1 cellular context compared by ENCODE assay signal in the genomic region with DNA sequence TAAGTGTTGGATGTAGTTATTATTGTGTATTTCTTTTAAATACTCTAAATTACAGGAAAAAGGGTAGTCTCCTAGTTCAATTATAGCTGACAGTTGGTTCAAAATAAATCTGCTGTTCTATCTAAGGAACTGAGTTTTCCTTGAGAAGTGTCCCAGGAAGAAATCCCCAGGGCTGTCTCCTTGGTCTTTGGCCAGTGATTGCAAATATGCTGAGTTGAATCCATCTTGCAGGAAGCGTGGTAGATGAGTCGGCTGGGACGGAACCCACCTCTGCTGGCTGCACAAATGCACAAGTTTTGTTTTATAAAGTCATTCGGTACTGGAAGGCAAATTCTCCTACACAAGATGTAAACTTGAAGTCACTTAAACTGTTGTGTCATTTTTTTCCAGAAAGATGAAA.
TF ChIP-seq lines count a peak whose summit lies in the region.

No MANE protein-coding gene starts in this region.

TF ChIP-seq in GM23338, 12 proteins besides CTCF, POLR2A, EP300 and RAD21 (continued from another document):
- TF ChIP-seq ETS1 (IDR thresholded peaks at IDR 0.05) (no peak), EZH2 (IDR thresholded peaks at IDR 0.05; ENCODE audit: low read depth, unreplicated experiment) (no peak)
- TF ChIP-seq, protein P1, sequence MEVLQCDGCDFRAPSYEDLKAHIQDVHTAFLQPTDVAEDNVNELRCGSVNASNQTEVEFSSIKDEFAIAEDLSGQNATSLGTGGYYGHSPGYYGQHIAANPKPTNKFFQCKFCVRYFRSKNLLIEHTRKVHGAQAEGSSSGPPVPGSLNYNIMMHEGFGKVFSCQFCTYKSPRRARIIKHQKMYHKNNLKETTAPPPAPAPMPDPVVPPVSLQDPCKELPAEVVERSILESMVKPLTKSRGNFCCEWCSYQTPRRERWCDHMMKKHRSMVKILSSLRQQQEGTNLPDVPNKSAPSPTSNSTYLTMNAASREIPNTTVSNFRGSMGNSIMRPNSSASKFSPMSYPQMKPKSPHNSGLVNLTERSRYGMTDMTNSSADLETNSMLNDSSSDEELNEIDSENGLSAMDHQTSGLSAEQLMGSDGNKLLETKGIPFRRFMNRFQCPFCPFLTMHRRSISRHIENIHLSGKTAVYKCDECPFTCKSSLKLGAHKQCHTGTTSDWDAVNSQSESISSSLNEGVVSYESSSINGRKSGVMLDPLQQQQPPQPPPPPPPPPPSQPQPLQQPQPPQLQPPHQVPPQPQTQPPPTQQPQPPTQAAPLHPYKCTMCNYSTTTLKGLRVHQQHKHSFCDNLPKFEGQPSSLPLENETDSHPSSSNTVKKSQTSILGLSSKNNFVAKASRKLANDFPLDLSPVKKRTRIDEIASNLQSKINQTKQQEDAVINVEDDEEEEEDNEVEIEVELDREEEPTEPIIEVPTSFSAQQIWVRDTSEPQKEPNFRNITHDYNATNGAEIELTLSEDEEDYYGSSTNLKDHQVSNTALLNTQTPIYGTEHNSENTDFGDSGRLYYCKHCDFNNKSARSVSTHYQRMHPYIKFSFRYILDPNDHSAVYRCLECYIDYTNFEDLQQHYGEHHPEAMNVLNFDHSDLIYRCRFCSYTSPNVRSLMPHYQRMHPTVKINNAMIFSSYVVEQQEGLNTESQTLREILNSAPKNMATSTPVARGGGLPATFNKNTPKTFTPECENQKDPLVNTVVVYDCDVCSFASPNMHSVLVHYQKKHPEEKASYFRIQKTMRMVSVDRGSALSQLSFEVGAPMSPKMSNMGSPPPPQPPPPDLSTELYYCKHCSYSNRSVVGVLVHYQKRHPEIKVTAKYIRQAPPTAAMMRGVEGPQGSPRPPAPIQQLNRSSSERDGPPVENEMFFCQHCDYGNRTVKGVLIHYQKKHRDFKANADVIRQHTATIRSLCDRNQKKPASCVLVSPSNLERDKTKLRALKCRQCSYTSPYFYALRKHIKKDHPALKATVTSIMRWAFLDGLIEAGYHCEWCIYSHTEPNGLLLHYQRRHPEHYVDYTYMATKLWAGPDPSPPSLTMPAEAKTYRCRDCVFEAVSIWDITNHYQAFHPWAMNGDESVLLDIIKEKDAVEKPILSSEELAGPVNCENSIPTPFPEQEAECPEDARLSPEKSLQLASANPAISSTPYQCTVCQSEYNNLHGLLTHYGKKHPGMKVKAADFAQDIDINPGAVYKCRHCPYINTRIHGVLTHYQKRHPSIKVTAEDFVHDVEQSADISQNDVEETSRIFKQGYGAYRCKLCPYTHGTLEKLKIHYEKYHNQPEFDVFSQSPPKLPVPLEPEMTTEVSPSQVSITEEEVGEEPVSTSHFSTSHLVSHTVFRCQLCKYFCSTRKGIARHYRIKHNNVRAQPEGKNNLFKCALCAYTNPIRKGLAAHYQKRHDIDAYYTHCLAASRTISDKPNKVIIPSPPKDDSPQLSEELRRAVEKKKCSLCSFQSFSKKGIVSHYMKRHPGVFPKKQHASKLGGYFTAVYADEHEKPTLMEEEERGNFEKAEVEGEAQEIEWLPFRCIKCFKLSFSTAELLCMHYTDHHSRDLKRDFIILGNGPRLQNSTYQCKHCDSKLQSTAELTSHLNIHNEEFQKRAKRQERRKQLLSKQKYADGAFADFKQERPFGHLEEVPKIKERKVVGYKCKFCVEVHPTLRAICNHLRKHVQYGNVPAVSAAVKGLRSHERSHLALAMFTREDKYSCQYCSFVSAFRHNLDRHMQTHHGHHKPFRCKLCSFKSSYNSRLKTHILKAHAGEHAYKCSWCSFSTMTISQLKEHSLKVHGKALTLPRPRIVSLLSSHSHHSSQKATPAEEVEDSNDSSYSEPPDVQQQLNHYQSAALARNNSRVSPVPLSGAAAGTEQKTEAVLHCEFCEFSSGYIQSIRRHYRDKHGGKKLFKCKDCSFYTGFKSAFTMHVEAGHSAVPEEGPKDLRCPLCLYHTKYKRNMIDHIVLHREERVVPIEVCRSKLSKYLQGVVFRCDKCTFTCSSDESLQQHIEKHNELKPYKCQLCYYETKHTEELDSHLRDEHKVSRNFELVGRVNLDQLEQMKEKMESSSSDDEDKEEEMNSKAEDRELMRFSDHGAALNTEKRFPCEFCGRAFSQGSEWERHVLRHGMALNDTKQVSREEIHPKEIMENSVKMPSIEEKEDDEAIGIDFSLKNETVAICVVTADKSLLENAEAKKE (CRISPR knock-in tag; IDR thresholded peaks at IDR 0.05): no peak
TF ChIP-seq in GM23338: peak in this region for 0.
